In the genomic region with DNA sequence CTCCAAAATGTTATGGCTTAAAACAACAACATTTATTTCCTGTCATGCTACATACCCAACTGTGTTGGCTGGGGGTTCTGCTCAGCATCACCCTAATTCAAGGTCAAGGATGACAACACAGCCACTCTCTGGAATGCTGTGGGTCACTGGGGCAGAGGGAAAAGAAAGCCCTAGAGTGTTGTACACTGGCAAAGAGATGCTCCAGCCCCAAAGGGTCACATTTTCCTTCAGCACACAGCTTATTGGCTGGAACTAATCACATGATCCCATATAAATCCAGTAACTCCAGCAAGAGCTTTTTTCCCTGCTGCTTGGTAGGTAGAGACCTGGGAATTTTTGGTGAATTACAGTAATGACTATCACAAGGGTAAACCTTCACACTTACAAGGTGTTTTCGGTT, we compare ENCODE assay signal across 15 cellular contexts.
"Had no signal": no experiment of that assay in that cellular context is flagged by ENCODE, and none has a peak within 500 bp of the region (broad histone marks: within the 10 kb centered on the region; RNA-seq: fewer than 3 reads in every experiment).

No MANE protein-coding gene starts in this region.

- H3K4me1 Mint-ChIP-seq: natural killer cell had no signal

- H3K9ac ChIP-seq: neural progenitor cell had no signal

- FAIRE-seq: endometrium, small intestine had no signal

- H3K9me3 ChIP-seq: gastroesophageal sphincter, ovary, right atrium auricular region had no signal

- H3K27ac Mint-ChIP-seq: natural killer cell, neural progenitor cell had no signal

- H3K4me3 Mint-ChIP-seq: natural killer cell, neural progenitor cell had no signal

- H3K4me1 ChIP-seq: gastroesophageal sphincter, right atrium auricular region had no signal

- H3K36me3 ChIP-seq: gastroesophageal sphincter, neural progenitor cell, ovary, right atrium auricular region had no signal

- ATAC-seq: esophagus mucosa, gastroesophageal sphincter, left colon, natural killer cell had no signal

- H3K27ac ChIP-seq: gastroesophageal sphincter, neural progenitor cell, ovary, right atrium auricular region had no signal

- H3K4me3 ChIP-seq: gastroesophageal sphincter, neural progenitor cell, ovary, right atrium auricular region had no signal

- H3K36me3 Mint-ChIP-seq: natural killer cell, neural progenitor cell had no signal

- DNase-seq: effector memory CD4-positive, alpha-beta T cell; left colon; mammary epithelial cell; natural killer cell; nucleus accumbens; ovary; small intestine; stimulated activated CD4-positive, alpha-beta T cell treated with anti-CD3 and anti-CD28 coated beads, Interleukin-2, amount 100 ng/mL, for 48 hours; stimulated activated naive CD4-positive, alpha-beta T cell treated with Interleukin-2 at 50 U/mL for 16 hours; trophoblast cell had no signal

- H3K27me3 ChIP-seq: gastroesophageal sphincter, neural progenitor cell, ovary, right atrium auricular region had no signal
